Comparison of ENCODE assay signal across 16 cellular contexts in genomic region chr17:16361874-16362273, GRCh38.
"Had no signal": no experiment of that assay in that cellular context is flagged by ENCODE, and none has a peak within 500 bp of the region (broad histone marks: within the 10 kb centered on the region; RNA-seq: fewer than 3 reads in every experiment).

No MANE protein-coding gene starts in this region.

- H3K27ac ChIP-seq: body of pancreas, cardiac muscle cell, epithelial cell of prostate, gastroesophageal sphincter, left ventricle myocardium inferior, neural progenitor cell, thoracic aorta, upper lobe of left lung had no signal

- H3K4me3 Mint-ChIP-seq: naive thymus-derived CD4-positive, alpha-beta T cell; neural progenitor cell had no signal

- H3K36me3 Mint-ChIP-seq: naive thymus-derived CD4-positive, alpha-beta T cell; neural progenitor cell had no signal

- H3K4me3 ChIP-seq: body of pancreas, cardiac muscle cell, gastroesophageal sphincter, left ventricle myocardium inferior, neural progenitor cell, thoracic aorta, upper lobe of left lung had no signal

- H3K9me3 Mint-ChIP-seq: naive thymus-derived CD4-positive, alpha-beta T cell; neural progenitor cell had no signal

- H3K36me3 ChIP-seq: cardiac muscle cell, gastroesophageal sphincter, left ventricle myocardium inferior, neural progenitor cell, thoracic aorta, upper lobe of left lung had no signal

- H3K9me3 ChIP-seq: body of pancreas, gastroesophageal sphincter, left ventricle myocardium inferior, thoracic aorta, upper lobe of left lung had no signal

- H3K9ac ChIP-seq: neural progenitor cell had no signal

- DNase-seq: activated T-cell treated with anti-CD3 and anti-CD28 coated beads, Interleukin-2, amount 50 U/mL, for 1 hour; anterior cingulate cortex; body of pancreas; head of caudate nucleus; hypothalamus; left ventricle myocardium inferior; naive thymus-derived CD4-positive, alpha-beta T cell; posterior cingulate gyrus; stimulated activated CD4-positive, alpha-beta T cell treated with anti-CD3 and anti-CD28 coated beads, Interleukin-4, amount 100 ng/mL, for 24 hours; T-helper 9 cell; upper lobe of left lung had no signal

- ATAC-seq: body of pancreas; gastroesophageal sphincter; naive thymus-derived CD4-positive, alpha-beta T cell had no signal

- H3K4me1 ChIP-seq: body of pancreas, left ventricle myocardium inferior, neural progenitor cell had no signal

- H3K27ac Mint-ChIP-seq: naive thymus-derived CD4-positive, alpha-beta T cell; neural progenitor cell had no signal

- H3K4me2 ChIP-seq: neural progenitor cell had no signal

- H3K27me3 ChIP-seq: body of pancreas, cardiac muscle cell, gastroesophageal sphincter, neural progenitor cell, upper lobe of left lung had no signal

- H2AFZ ChIP-seq: neural progenitor cell had no signal
